Comparison of ENCODE assay signal across 1 cellular context in the genomic region with DNA sequence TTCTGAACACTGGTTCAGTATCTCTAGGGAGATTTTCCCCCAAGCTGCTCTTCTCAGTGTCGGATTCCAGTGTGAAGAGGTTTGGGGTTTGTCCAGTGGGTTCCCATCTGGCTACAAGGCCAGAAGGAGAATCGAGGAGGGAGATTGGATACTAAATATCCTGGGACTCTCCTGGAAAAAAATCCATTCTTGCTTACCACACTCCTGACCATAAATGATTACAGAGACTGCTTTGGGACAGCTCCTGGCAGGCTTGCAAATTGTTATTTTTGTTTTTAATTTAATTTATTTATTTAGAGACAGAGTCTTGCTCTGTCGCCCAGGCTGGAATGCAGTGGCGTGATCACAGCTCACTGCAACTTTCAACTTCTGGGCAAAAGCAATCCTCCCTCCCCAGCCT.
TF ChIP-seq lines count a peak whose summit lies in the region.

No MANE protein-coding gene starts in this region.

TF ChIP-seq in HepG2, 621 proteins besides CTCF, POLR2A, EP300 and RAD21:
- no peak for TF ChIP-seq ZNF326 (CRISPR knock-in tag; IDR thresholded peaks at IDR 0.05; ENCODE audit: borderline replicate concordance)
- TF ChIP-seq TEAD2 (CRISPR knock-in tag; IDR thresholded peaks at IDR 0.05) = no peak
- TF ChIP-seq ZNF878 (CRISPR knock-in tag; IDR thresholded peaks at IDR 0.05) = no peak
- no peak for TF ChIP-seq ZNF253 (CRISPR knock-in tag; IDR thresholded peaks at IDR 0.05; ENCODE audit: borderline replicate concordance)
- TF ChIP-seq ZNF569 (CRISPR knock-in tag; IDR thresholded peaks at IDR 0.05; ENCODE audit: borderline replicate concordance) = no peak
- TF ChIP-seq ZNF44 (CRISPR knock-in tag; IDR thresholded peaks at IDR 0.05) = no peak
- no peak for TF ChIP-seq STAG1 (CRISPR knock-in tag; IDR thresholded peaks at IDR 0.05)
- TF ChIP-seq GATA4 (IDR thresholded peaks at IDR 0.05; ENCODE audit: borderline replicate concordance, low read depth) = no peak
- no peak for TF ChIP-seq AHR (CRISPR knock-in tag; IDR thresholded peaks at IDR 0.05)
- TF ChIP-seq SIX1 (CRISPR knock-in tag; IDR thresholded peaks at IDR 0.05; ENCODE audit: borderline replicate concordance) = no peak
- TF ChIP-seq, protein P1, sequence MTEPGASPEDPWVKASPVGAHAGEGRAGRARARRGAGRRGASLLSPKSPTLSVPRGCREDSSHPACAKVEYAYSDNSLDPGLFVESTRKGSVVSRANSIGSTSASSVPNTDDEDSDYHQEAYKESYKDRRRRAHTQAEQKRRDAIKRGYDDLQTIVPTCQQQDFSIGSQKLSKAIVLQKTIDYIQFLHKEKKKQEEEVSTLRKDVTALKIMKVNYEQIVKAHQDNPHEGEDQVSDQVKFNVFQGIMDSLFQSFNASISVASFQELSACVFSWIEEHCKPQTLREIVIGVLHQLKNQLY (CRISPR knock-in tag; IDR thresholded peaks at IDR 0.05) = no peak
- no peak for TF ChIP-seq CENPX (CRISPR knock-in tag; IDR thresholded peaks at IDR 0.05)
- TF ChIP-seq, protein P2, sequence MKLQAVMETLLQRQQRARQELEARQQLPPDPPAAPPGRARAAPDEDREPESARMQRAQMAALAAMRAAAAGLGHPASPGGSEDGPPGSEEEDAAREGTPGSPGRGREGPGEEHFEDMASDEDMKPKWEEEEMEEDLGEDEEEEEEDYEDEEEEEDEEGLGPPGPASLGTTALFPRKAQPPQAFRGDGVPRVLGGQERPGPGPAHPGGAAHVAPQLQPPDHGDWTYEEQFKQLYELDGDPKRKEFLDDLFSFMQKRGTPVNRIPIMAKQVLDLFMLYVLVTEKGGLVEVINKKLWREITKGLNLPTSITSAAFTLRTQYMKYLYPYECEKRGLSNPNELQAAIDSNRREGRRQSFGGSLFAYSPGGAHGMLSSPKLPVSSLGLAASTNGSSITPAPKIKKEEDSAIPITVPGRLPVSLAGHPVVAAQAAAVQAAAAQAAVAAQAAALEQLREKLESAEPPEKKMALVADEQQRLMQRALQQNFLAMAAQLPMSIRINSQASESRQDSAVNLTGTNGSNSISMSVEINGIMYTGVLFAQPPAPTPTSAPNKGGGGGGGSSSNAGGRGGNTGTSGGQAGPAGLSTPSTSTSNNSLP (IDR thresholded peaks at IDR 0.05; ENCODE audit: low read depth, low read length) = no peak
- TF ChIP-seq, protein P3, sequence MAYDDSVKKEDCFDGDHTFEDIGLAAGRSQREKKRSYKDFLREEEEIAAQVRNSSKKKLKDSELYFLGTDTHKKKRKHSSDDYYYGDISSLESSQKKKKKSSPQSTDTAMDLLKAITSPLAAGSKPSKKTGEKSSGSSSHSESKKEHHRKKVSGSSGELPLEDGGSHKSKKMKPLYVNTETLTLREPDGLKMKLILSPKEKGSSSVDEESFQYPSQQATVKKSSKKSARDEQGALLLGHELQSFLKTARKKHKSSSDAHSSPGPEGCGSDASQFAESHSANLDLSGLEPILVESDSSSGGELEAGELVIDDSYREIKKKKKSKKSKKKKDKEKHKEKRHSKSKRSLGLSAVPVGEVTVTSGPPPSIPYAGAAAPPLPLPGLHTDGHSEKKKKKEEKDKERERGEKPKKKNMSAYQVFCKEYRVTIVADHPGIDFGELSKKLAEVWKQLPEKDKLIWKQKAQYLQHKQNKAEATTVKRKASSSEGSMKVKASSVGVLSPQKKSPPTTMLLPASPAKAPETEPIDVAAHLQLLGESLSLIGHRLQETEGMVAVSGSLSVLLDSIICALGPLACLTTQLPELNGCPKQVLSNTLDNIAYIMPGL (CRISPR knock-in tag; IDR thresholded peaks at IDR 0.05; ENCODE audit: borderline replicate concordance in 1 of 2, low read depth in 1 of 2) = no peak
- no peak for TF ChIP-seq TCF7L2 (IDR thresholded peaks at IDR 0.05; ENCODE audit: low read depth, low read length)
- TF ChIP-seq XBP1 (CRISPR knock-in tag; IDR thresholded peaks at IDR 0.05) = no peak
- no peak for TF ChIP-seq BRCA1 (CRISPR knock-in tag; IDR thresholded peaks at IDR 0.05)
- no peak for TF ChIP-seq ZKSCAN1 (IDR thresholded peaks at IDR 0.05; ENCODE audit: low read length)
